8 cellular contexts compared by ENCODE assay signal in the genomic region with DNA sequence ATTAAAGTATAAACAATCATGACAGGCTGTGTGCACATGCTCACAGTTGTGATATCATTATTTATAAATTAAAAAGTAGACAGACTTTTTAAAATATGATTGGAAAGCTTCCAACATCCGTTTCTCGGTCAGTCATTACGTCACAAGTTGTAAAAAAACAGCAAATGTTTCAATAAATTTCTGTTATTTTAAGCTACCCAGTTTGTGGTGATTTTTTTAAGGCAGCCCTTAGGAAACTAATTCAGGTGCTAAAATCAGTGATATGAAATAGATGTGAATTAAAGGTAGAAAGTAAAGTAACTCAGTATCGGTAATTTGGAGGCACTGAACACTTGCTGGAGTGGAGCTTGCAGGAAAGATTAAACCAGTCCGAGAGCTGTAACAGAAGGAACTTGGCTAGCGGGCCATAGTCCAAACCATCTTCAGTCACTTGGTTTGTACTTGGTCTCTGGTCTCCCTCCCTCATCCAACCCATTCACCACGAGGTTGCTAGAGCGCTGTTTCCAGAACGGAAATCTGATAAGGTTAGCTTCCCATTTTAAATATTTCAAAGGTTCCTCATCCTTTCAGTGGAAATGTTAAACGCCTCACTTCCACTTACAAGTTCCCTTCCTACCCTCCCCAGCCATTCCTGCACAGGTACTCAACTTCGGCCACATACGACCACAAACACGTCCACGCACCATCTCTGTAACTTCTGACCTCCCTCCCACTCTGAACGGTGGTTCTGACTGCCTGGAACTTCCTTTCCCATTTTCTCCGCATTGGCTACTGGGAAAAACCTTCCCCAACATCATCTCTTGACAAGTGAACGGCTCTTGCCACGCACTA. TPM values are rescaled to one million over a fixed set of nuclear protein-coding genes. Genes with fewer than 3 reads are reported as not detected.
DNase-seq lines count a peak whose midpoint lies in the region; ATAC-seq and TF ChIP-seq lines count a peak whose summit lies in the region.

No MANE protein-coding gene starts in this region.

- H3K27ac ChIP-seq in OCI-LY1 (ENCODE audit: low read depth, low read length, poor library complexity, severe bottlenecking) (peak overlapping the region; percentile 51), gastrocnemius medialis (peak overlapping the region; percentile 92 to 99 (median 94))

- H3K4me3 Mint-ChIP-seq in activated T-cell treated with anti-CD3 and anti-CD28 coated beads, Interleukin-2, amount 50 U/mL, for 4 hours = peak overlapping the region; percentile 100

- peak overlapping the region; percentile 96 for H3K9ac ChIP-seq in OCI-LY1 (ENCODE audit: low read length)

- no peak for TF ChIP-seq POLR2A in gastrocnemius medialis (IDR thresholded peaks at IDR 0.05)

- no peaks in the 10 kb centered on the region for H3K27me3 Mint-ChIP-seq in activated T-cell treated with anti-CD3 and anti-CD28 coated beads, Interleukin-2, amount 50 U/mL, for 4 hours (ENCODE audit: low read depth)

- in situ Hi-C loops in astrocyte of the cerebellum (cut with HindIII; ENCODE audit: low sequenced_read_pairs) (loop anchor here (25.0 kb wide), 1 partner anchor 1276 kb away; no protein-coding TSS in a partner anchor), gastrocnemius medialis (cut with MboI; ENCODE audit: low sequenced_read_pairs in 4 of 4) (loop anchor here (25.0 kb wide), 3 partner anchors 350 to 1276 kb away; partner anchors contain the start of gene COX7C (in 4 of the 4))

- H3K36me3 Mint-ChIP-seq in activated T-cell treated with anti-CD3 and anti-CD28 coated beads, Interleukin-2, amount 50 U/mL, for 4 hours (ENCODE audit: insufficient read depth) = peaks cover 36% of the 10 kb centered on the region

- TF ChIP-seq CTCF in OCI-LY1 (IDR thresholded peaks at IDR 0.05; ENCODE audit: low read length) (no peak), astrocyte of the cerebellum (IDR thresholded peaks at IDR 0.05; ENCODE audit: low read depth, low read length, missing control alignments) (no peak), gastrocnemius medialis (IDR thresholded peaks at IDR 0.05 in 4 of 5, conservative IDR thresholded peaks at IDR 0.05 in 1 of 5) (no peak)

- H3K9me3 Mint-ChIP-seq in activated T-cell treated with anti-CD3 and anti-CD28 coated beads, Interleukin-2, amount 50 U/mL, for 4 hours = no peaks in the 10 kb centered on the region

- H3K79me2 ChIP-seq in OCI-LY1 (ENCODE audit: insufficient read depth, low read length) = peaks cover 15% of the 10 kb centered on the region

- no peaks in the 10 kb centered on the region for H3K9me2 ChIP-seq in OCI-LY1 (ENCODE audit: low read depth, low read length)

- H3K9me3 ChIP-seq in OCI-LY1 (ENCODE audit: low read length) (no peaks in the 10 kb centered on the region), gastrocnemius medialis (no peaks in the 10 kb centered on the region)

- H3K4me1 ChIP-seq in OCI-LY1 (ENCODE audit: insufficient read depth, low read length, severe bottlenecking) (peaks cover 23% of the 10 kb centered on the region), gastrocnemius medialis (peaks cover 11 to 21% of the 10 kb centered on the region in 2 donors)

- H2AFZ ChIP-seq in OCI-LY1 (ENCODE audit: low read length) = peak overlapping the region; percentile 30; the same call in 1 of the 2 replicates

- intact Hi-C loops in gastrocnemius medialis (cut with DNase I; ENCODE audit: low total_unique reads) = loop anchor here (2.0 kb wide), 2 partner anchors 145 to 795 kb away; partner anchors contain the start of genes COX7C and RASA1

- H3F3A ChIP-seq in OCI-LY1 (ENCODE audit: insufficient read depth, low read length) = no peaks in the 10 kb centered on the region

- ATAC-seq in activated T-cell treated with anti-CD3 and anti-CD28 coated beads, Interleukin-2, amount 50 U/mL, for 4 hours = peak in 1 of 2 donors; percentile 2
- ATAC-seq in HG02759 (IDR thresholded peaks at IDR 0.05; ENCODE audit: unreplicated experiment) (peak; percentile 10), gastrocnemius medialis (peak; percentile 40 to 50), GM19328 (IDR thresholded peaks at IDR 0.05; ENCODE audit: unreplicated experiment) (no peak)

- DNase-seq in activated T-cell treated with anti-CD3 and anti-CD28 coated beads, Interleukin-2, amount 50 U/mL, for 4 hours = no peak
- DNase-seq in activated T-cell treated with anti-CD3 and anti-CD28 coated beads, Interleukin-2, amount 50 U/mL, for 48 hours = no peak
- DNase-seq in astrocyte of the cerebellum (ENCODE audit: low read depth) (no peak), gastrocnemius medialis (peak; percentile 13 to 43)

- no peaks in the 10 kb centered on the region for H4K20me1 ChIP-seq in OCI-LY1 (ENCODE audit: insufficient read depth, low read length)

- H3K27me3 ChIP-seq in OCI-LY1 (ENCODE audit: insufficient read depth, low read length) (no peaks in the 10 kb centered on the region), gastrocnemius medialis (no peaks in the 10 kb centered on the region)

- H3K36me3 ChIP-seq in OCI-LY1 (ENCODE audit: insufficient read depth, low read length) (peaks cover 39% of the 10 kb centered on the region), gastrocnemius medialis (peaks cover 0 to 25% of the 10 kb centered on the region in 2 donors)

- H3K4me2 ChIP-seq in OCI-LY1 (ENCODE audit: low read length) = peak overlapping the region; percentile 80

- H3K4me3 ChIP-seq in OCI-LY1 (ENCODE audit: low read depth, low read length, poor library complexity, severe bottlenecking) = peak overlapping the region; percentile 94
- peak overlapping the region; percentile 95 for H3K4me3 ChIP-seq in astrocyte of the cerebellum (ENCODE audit: low read depth, low read length)
- peak overlapping the region; percentile 99 for H3K4me3 ChIP-seq in iPS-11a (ENCODE audit: low read depth, low read length)
- H3K4me3 ChIP-seq in gastrocnemius medialis = peak overlapping the region; percentile 72 to 92 (median 82)

- H3K4me1 Mint-ChIP-seq in activated T-cell treated with anti-CD3 and anti-CD28 coated beads, Interleukin-2, amount 50 U/mL, for 4 hours (ENCODE audit: low read depth) = peaks cover 50% of the 10 kb centered on the region

RNA-seq across cellular contexts. Expression of gene CCNH, which starts 0.9 kb away (rescaled TPM):
- 10 to 100 TPM; 42.4 to 52.6 (median 48.2) TPM for total RNA-seq in activated T-cell treated with anti-CD3 and anti-CD28 coated beads, Interleukin-2, amount 50 U/mL, for 4 hours
- 10 to 100 TPM; 48.1 to 77.4 (median 57.2) TPM for total RNA-seq in gastrocnemius medialis

Comparison
In these comparisons a context has a peak if more than half of its experiments do, and no peak if none do; other contexts are left out.
1. DNase-seq: peak in gastrocnemius medialis (2 of 2); none in activated T-cell treated with anti-CD3 and anti-CD28 coated beads, Interleukin-2, amount 50 U/mL, for 4 hours (single experiment), activated T-cell treated with anti-CD3 and anti-CD28 coated beads, Interleukin-2, amount 50 U/mL, for 48 hours (0 of 2) and astrocyte of the cerebellum (single experiment).
2. Peak in every context shown above with its lines, with median percentiles within 50 percentile points of each other: H3K4me3 ChIP-seq.